24 cellular contexts compared by ENCODE assay signal in the genomic region with DNA sequence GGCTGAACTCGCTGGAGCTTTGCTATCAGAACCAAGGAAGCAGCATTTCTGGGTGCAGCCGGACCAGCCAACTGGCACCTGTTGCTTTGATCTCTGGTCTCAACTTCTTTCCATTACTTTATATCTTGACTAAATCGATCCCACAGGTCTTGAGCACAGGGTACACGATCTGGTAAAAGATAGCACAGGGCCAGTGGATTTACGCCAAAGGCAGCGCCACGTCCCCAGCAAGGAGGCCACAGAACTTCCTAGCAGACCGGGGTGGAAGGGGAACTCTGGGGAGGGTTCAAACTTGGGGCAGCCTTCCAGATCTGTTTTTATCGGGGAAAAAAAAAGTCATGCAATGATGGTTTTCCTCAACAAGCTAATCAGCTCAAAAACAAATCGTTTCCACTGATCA. TPM values are rescaled to one million over a fixed set of nuclear protein-coding genes. Genes with fewer than 3 reads are reported as not detected.
DNase-seq lines count a peak whose midpoint lies in the region; ATAC-seq and TF ChIP-seq lines count a peak whose summit lies in the region.
"Had no signal": no experiment of that assay in that cellular context is flagged by ENCODE, and none has a peak within 500 bp of the region (broad histone marks: within the 10 kb centered on the region; RNA-seq: fewer than 3 reads in every experiment).

No MANE protein-coding gene starts in this region.

- no peak overlapping the region for H3K4me2 ChIP-seq in trophoblast cell (ENCODE audit: low read length)

- H3K9me3 Mint-ChIP-seq in CD14-positive monocyte (no peaks in the 10 kb centered on the region), type B pancreatic cell (no peaks in the 10 kb centered on the region)

- H3K27ac Mint-ChIP-seq in CD14-positive monocyte (peak overlapping the region in 6 of 7 donors; percentile 64 to 85 (median 78)), type B pancreatic cell (peak overlapping the region; percentile 81)

- H3K27ac ChIP-seq in trophoblast cell (ENCODE audit: low read depth, low read length): no peak overlapping the region
- H3K27ac ChIP-seq: Peyer's patch, SJSA1 had no signal

- H3K4me1 Mint-ChIP-seq in CD14-positive monocyte: peaks cover 62% of the 10 kb centered on the region
- peaks cover 57% of the 10 kb centered on the region for H3K4me1 Mint-ChIP-seq in type B pancreatic cell (ENCODE audit: unreplicated experiment)

- no peak overlapping the region for H3K18ac ChIP-seq in trophoblast cell (ENCODE audit: low read length)

- no peaks in the 10 kb centered on the region for H3K27me3 ChIP-seq in trophoblast cell (ENCODE audit: insufficient read depth, low read length)
- H3K27me3 ChIP-seq: MG63, Peyer's patch, SJSA1 had no signal

- H2BK5ac ChIP-seq in trophoblast cell (ENCODE audit: low read depth, low read length, poor library complexity): no peak overlapping the region

- no CpG with 5 or more reads among the region's 10 CpGs for WGBS in trophoblast cell (ENCODE audit: extremely low coverage, insufficient coverage, insufficient read length)

- H3K36me3 Mint-ChIP-seq in CD14-positive monocyte: peaks cover 30 to 62% of the 10 kb centered on the region in 2 donors
- H3K36me3 Mint-ChIP-seq in type B pancreatic cell: no peaks in the 10 kb centered on the region

- no peak overlapping the region for H3K14ac ChIP-seq in trophoblast cell (ENCODE audit: low read length)

- H3K27me3 Mint-ChIP-seq in CD14-positive monocyte (ENCODE audit: low read depth in 3 of 3): no peaks in the 10 kb centered on the region
- no peaks in the 10 kb centered on the region for H3K27me3 Mint-ChIP-seq in type B pancreatic cell

- intact Hi-C loops in CD14-positive monocyte (cut with micrococcal nuclease): no loop called here

- H2BK120ac ChIP-seq in trophoblast cell (ENCODE audit: insufficient read depth, low read length, poor library complexity): no peak overlapping the region

- H3K79me1 ChIP-seq in trophoblast cell (ENCODE audit: low read length): peaks cover 8% of the 10 kb centered on the region

- peaks cover 27% of the 10 kb centered on the region for H3K79me2 ChIP-seq in trophoblast cell (ENCODE audit: control insufficient read depth, insufficient read depth, low read length, poor library complexity)

- H3K4me3 ChIP-seq in trophoblast cell (ENCODE audit: low read depth, low read length): no peak overlapping the region
- H3K4me3 ChIP-seq: K562, MG63, Peyer's patch, SJSA1 had no signal

- no peak for ATAC-seq in HG03159 (IDR thresholded peaks at IDR 0.05; ENCODE audit: unreplicated experiment)
- ATAC-seq: K562, Right ventricle myocardium inferior had no signal

- no peak overlapping the region for H4K12ac ChIP-seq in trophoblast cell (ENCODE audit: low read depth, low read length)

- no peak overlapping the region for H2AK5ac ChIP-seq in trophoblast cell (ENCODE audit: low read length)

- TF ChIP-seq POLR2A in erythroblast (IDR thresholded peaks at IDR 0.05; ENCODE audit: low read length): no peak

- no peak overlapping the region for H4K91ac ChIP-seq in trophoblast cell (ENCODE audit: low read depth, low read length)

- no peak overlapping the region for H2AFZ ChIP-seq in trophoblast cell (ENCODE audit: insufficient read depth, low read length, poor library complexity)

- no peak overlapping the region for H2BK12ac ChIP-seq in trophoblast cell (ENCODE audit: low read length)

- H3K9me3 ChIP-seq in trophoblast cell (ENCODE audit: insufficient read depth, low read depth, low read length): no peaks in the 10 kb centered on the region
- H3K9me3 ChIP-seq: MG63, Peyer's patch, SJSA1 had no signal

- TF ChIP-seq CTCF in CD14-positive monocyte (IDR thresholded peaks at IDR 0.05) (no peak), type B pancreatic cell (conservative IDR thresholded peaks at IDR 0.05) (no peak)

- DNase-seq in CD14-positive monocyte (ENCODE audit: low spot score): peak; percentile 45
- DNase-seq in epidermal melanocyte (ENCODE audit: insufficient read length, low spot score): peak; percentile 7
- DNase-seq in trophoblast cell: no peak
- no peak for DNase-seq in type B pancreatic cell (ENCODE audit: extremely low spot score, unreplicated experiment)
- no peak for DNase-seq in COLO829 (ENCODE audit: low spot score)
- no peak for DNase-seq in erythroblast (lab: John Stamatoyannopoulos, UW)
- DNase-seq in NCI-H69 (lab: John Stamatoyannopoulos, UW): no peak
- DNase-seq: AML-193, EL, GF-D8, MG63, NCI-H1930, NCI-H524, NCI-H82, Peyer's patch had no signal

- H3K36me3 ChIP-seq in trophoblast cell (ENCODE audit: control insufficient read depth in 1 of 2, insufficient read depth in 2 of 2, low read length in 2 of 2): peaks cover 0 to 12% of the 10 kb centered on the region in 2 experiments
- H3K36me3 ChIP-seq: MG63, Peyer's patch had no signal

- no peak overlapping the region for H3K9ac ChIP-seq in trophoblast cell (ENCODE audit: low read length)

- H4K8ac ChIP-seq in trophoblast cell (ENCODE audit: low read depth, low read length): no peak overlapping the region

- H3K4ac ChIP-seq in trophoblast cell (ENCODE audit: low read depth, low read length): peak overlapping the region; percentile 40

- peaks cover 28 to 31% of the 10 kb centered on the region in 2 experiments for H3K4me1 ChIP-seq in trophoblast cell (ENCODE audit: control insufficient read depth in 1 of 2, insufficient read depth in 2 of 2, low read length in 2 of 2)

- H3K23ac ChIP-seq in trophoblast cell (ENCODE audit: low read length): no peak overlapping the region

- H3K4me3 Mint-ChIP-seq in CD14-positive monocyte (peak overlapping the region in 1 of 2 donors; percentile 78), type B pancreatic cell (no peak overlapping the region)

RNA-seq across cellular contexts. Expression of a gene that starts 14.0 kb away (rescaled TPM):
- polyA plus RNA-seq in CD14-positive monocyte: 1 to 10 TPM; 1.9 to 3.8 TPM
- polyA plus RNA-seq in trophoblast cell (2013): 26.9 and 27.6 TPM in 2 replicates
- 27.8 and 42.1 TPM in 2 replicates for total RNA-seq in type B pancreatic cell (ENCODE audit: low replicate concordance)

RNA-seq across cellular contexts. Expression of a gene that starts 45.0 kb away (rescaled TPM):
- under 1 TPM; 0.34 to 0.61 TPM for polyA plus RNA-seq in CD14-positive monocyte
- polyA plus RNA-seq in trophoblast cell (2013): 0.01 TPM in 1 of 2 replicates, not detected in the other
- total RNA-seq in type B pancreatic cell (ENCODE audit: low replicate concordance): not detected in 2 replicates
- total RNA-seq: A172, H4, LHCN-M2, OCI-LY7, Right ventricle myocardium inferior, SJSA1 had no signal
- polyA plus RNA-seq: AG04450, K562 had no signal

RNA-seq across cellular contexts. Expression of a gene that starts 56.0 kb away (rescaled TPM):
- polyA plus RNA-seq in CD14-positive monocyte: 1 to 10 TPM; 1.4 to 4.1 TPM
- polyA plus RNA-seq in trophoblast cell (2013): not detected in 2 replicates
- 1.3 TPM in 1 of 2 replicates, not detected in the other for total RNA-seq in type B pancreatic cell (ENCODE audit: low replicate concordance)
- total RNA-seq: A172, H4, OCI-LY7, Peyer's patch, SJSA1 had no signal
- polyA plus RNA-seq: K562 had no signal

Comparison
In these comparisons a context has a peak if more than half of its experiments do, and no peak if none do; other contexts are left out.
1. DNase-seq: peak in CD14-positive monocyte (single experiment) and epidermal melanocyte (single experiment); none in trophoblast cell (0 of 2), type B pancreatic cell (single experiment), COLO829 (single experiment), erythroblast (0 of 2) and NCI-H69 (single experiment).